Comparison of ENCODE assay signal across 2 cellular contexts in genomic region chr11:47987781-47988180, GRCh38.
TF ChIP-seq lines count a peak whose summit lies in the region.

No MANE protein-coding gene starts in this region.

TF ChIP-seq in liver, 16 proteins besides CTCF, POLR2A, EP300 and RAD21 (continued from another document):
- TF ChIP-seq, protein P1, sequence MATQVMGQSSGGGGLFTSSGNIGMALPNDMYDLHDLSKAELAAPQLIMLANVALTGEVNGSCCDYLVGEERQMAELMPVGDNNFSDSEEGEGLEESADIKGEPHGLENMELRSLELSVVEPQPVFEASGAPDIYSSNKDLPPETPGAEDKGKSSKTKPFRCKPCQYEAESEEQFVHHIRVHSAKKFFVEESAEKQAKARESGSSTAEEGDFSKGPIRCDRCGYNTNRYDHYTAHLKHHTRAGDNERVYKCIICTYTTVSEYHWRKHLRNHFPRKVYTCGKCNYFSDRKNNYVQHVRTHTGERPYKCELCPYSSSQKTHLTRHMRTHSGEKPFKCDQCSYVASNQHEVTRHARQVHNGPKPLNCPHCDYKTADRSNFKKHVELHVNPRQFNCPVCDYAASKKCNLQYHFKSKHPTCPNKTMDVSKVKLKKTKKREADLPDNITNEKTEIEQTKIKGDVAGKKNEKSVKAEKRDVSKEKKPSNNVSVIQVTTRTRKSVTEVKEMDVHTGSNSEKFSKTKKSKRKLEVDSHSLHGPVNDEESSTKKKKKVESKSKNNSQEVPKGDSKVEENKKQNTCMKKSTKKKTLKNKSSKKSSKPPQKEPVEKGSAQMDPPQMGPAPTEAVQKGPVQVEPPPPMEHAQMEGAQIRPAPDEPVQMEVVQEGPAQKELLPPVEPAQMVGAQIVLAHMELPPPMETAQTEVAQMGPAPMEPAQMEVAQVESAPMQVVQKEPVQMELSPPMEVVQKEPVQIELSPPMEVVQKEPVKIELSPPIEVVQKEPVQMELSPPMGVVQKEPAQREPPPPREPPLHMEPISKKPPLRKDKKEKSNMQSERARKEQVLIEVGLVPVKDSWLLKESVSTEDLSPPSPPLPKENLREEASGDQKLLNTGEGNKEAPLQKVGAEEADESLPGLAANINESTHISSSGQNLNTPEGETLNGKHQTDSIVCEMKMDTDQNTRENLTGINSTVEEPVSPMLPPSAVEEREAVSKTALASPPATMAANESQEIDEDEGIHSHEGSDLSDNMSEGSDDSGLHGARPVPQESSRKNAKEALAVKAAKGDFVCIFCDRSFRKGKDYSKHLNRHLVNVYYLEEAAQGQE (IDR thresholded peaks at IDR 0.05), result no peak

TF ChIP-seq in HepG2, 621 proteins besides CTCF, POLR2A, EP300 and RAD21 (continued from another document):
- TF ChIP-seq, protein P2, sequence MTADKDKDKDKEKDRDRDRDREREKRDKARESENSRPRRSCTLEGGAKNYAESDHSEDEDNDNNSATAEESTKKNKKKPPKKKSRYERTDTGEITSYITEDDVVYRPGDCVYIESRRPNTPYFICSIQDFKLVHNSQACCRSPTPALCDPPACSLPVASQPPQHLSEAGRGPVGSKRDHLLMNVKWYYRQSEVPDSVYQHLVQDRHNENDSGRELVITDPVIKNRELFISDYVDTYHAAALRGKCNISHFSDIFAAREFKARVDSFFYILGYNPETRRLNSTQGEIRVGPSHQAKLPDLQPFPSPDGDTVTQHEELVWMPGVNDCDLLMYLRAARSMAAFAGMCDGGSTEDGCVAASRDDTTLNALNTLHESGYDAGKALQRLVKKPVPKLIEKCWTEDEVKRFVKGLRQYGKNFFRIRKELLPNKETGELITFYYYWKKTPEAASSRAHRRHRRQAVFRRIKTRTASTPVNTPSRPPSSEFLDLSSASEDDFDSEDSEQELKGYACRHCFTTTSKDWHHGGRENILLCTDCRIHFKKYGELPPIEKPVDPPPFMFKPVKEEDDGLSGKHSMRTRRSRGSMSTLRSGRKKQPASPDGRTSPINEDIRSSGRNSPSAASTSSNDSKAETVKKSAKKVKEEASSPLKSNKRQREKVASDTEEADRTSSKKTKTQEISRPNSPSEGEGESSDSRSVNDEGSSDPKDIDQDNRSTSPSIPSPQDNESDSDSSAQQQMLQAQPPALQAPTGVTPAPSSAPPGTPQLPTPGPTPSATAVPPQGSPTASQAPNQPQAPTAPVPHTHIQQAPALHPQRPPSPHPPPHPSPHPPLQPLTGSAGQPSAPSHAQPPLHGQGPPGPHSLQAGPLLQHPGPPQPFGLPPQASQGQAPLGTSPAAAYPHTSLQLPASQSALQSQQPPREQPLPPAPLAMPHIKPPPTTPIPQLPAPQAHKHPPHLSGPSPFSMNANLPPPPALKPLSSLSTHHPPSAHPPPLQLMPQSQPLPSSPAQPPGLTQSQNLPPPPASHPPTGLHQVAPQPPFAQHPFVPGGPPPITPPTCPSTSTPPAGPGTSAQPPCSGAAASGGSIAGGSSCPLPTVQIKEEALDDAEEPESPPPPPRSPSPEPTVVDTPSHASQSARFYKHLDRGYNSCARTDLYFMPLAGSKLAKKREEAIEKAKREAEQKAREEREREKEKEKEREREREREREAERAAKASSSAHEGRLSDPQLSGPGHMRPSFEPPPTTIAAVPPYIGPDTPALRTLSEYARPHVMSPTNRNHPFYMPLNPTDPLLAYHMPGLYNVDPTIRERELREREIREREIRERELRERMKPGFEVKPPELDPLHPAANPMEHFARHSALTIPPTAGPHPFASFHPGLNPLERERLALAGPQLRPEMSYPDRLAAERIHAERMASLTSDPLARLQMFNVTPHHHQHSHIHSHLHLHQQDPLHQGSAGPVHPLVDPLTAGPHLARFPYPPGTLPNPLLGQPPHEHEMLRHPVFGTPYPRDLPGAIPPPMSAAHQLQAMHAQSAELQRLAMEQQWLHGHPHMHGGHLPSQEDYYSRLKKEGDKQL (CRISPR knock-in tag; IDR thresholded peaks at IDR 0.05; ENCODE audit: low read depth), result no peak
- TF ChIP-seq, protein P3, sequence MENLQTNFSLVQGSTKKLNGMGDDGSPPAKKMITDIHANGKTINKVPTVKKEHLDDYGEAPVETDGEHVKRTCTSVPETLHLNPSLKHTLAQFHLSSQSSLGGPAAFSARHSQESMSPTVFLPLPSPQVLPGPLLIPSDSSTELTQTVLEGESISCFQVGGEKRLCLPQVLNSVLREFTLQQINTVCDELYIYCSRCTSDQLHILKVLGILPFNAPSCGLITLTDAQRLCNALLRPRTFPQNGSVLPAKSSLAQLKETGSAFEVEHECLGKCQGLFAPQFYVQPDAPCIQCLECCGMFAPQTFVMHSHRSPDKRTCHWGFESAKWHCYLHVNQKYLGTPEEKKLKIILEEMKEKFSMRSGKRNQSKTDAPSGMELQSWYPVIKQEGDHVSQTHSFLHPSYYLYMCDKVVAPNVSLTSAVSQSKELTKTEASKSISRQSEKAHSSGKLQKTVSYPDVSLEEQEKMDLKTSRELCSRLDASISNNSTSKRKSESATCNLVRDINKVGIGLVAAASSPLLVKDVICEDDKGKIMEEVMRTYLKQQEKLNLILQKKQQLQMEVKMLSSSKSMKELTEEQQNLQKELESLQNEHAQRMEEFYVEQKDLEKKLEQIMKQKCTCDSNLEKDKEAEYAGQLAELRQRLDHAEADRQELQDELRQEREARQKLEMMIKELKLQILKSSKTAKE (CRISPR knock-in tag; IDR thresholded peaks at IDR 0.05; ENCODE audit: borderline replicate concordance), result no peak
- no peak for TF ChIP-seq ZFY (CRISPR knock-in tag; IDR thresholded peaks at IDR 0.05)
- no peak for TF ChIP-seq MAF1 (CRISPR knock-in tag; IDR thresholded peaks at IDR 0.05; ENCODE audit: borderline replicate concordance)
- TF ChIP-seq ZNF614 (CRISPR knock-in tag; IDR thresholded peaks at IDR 0.05; ENCODE audit: borderline replicate concordance), result no peak
- no peak for TF ChIP-seq JUN (CRISPR knock-in tag; IDR thresholded peaks at IDR 0.05)
- TF ChIP-seq ZNF446 (CRISPR knock-in tag; IDR thresholded peaks at IDR 0.05), result no peak
- no peak for TF ChIP-seq FOXO4 (CRISPR knock-in tag; conservative IDR thresholded peaks at IDR 0.05)
- no peak for TF ChIP-seq MLLT10 (CRISPR knock-in tag; IDR thresholded peaks at IDR 0.05)
- TF ChIP-seq GATAD1 (CRISPR knock-in tag; IDR thresholded peaks at IDR 0.05), result no peak
- TF ChIP-seq, protein P4, sequence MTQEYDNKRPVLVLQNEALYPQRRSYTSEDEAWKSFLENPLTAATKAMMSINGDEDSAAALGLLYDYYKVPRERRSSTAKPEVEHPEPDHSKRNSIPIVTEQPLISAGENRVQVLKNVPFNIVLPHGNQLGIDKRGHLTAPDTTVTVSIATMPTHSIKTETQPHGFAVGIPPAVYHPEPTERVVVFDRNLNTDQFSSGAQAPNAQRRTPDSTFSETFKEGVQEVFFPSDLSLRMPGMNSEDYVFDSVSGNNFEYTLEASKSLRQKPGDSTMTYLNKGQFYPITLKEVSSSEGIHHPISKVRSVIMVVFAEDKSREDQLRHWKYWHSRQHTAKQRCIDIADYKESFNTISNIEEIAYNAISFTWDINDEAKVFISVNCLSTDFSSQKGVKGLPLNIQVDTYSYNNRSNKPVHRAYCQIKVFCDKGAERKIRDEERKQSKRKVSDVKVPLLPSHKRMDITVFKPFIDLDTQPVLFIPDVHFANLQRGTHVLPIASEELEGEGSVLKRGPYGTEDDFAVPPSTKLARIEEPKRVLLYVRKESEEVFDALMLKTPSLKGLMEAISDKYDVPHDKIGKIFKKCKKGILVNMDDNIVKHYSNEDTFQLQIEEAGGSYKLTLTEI (CRISPR knock-in tag; conservative IDR thresholded peaks at IDR 0.05), result no peak
- no peak for TF ChIP-seq HHEX (CRISPR knock-in tag; IDR thresholded peaks at IDR 0.05)
- TF ChIP-seq SMYD3 (CRISPR knock-in tag; IDR thresholded peaks at IDR 0.05), result no peak
- TF ChIP-seq SATB2 (CRISPR knock-in tag; IDR thresholded peaks at IDR 0.05), result no peak
- TF ChIP-seq ZNF841 (CRISPR knock-in tag; IDR thresholded peaks at IDR 0.05; ENCODE audit: borderline replicate concordance), result no peak
- no peak for TF ChIP-seq NBN (conservative IDR thresholded peaks at IDR 0.05)
- TF ChIP-seq, protein P5, sequence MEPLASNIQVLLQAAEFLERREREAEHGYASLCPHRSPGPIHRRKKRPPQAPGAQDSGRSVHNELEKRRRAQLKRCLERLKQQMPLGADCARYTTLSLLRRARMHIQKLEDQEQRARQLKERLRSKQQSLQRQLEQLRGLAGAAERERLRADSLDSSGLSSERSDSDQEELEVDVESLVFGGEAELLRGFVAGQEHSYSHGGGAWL (CRISPR knock-in tag; IDR thresholded peaks at IDR 0.05), result no peak
- TF ChIP-seq ZNF354B (CRISPR knock-in tag; IDR thresholded peaks at IDR 0.05), result no peak
- TF ChIP-seq RELA (CRISPR knock-in tag; IDR thresholded peaks at IDR 0.05), result no peak
